Comparison of ENCODE assay signal across 16 cellular contexts in the genomic region with DNA sequence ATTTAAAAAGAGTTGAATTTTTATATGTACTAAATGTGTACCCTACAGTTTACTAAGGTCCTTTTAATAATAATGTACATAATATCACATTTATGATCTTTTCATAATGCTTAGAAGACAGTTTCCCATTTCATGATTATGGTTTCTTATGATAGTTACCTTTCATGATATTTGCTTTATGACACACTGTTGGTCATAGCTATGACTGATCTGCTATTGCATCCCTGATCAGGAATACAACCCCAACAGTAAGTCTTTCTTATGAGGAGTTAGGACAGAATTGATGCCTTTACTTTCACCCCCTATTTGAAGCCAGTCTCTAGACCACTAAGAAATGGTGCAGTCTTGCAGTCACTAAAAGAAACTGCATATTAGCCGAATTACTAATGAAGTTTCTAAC. TPM values are rescaled to one million over a fixed set of nuclear protein-coding genes. Genes with fewer than 3 reads are reported as not detected.
"Had no signal": no experiment of that assay in that cellular context is flagged by ENCODE, and none has a peak within 500 bp of the region (broad histone marks: within the 10 kb centered on the region; RNA-seq: fewer than 3 reads in every experiment).

No MANE protein-coding gene starts in this region.

- H3K27me3 ChIP-seq: heart right ventricle, tibial nerve had no signal

- H3K4me1 ChIP-seq: heart right ventricle, left ventricle myocardium inferior, tibial nerve had no signal

- H3K9me3 Mint-ChIP-seq: activated CD4-positive, alpha-beta T cell treated with anti-CD3 and anti-CD28 coated beads, Interleukin-2, amount 10 ng/mL, durations not matched to agents 7 days and 5 days; activated naive CD4-positive, alpha-beta T cell treated with anti-CD3 and anti-CD28 coated beads, Interleukin-2, amount 10 ng/mL, durations not matched to agents 7 days and 5 days; activated naive CD8-positive, alpha-beta T cell treated with anti-CD3 and anti-CD28 coated beads, Interleukin-2, amount 50 U/mL, for 24 hours; activated T-cell treated with anti-CD3 and anti-CD28 coated beads, Interleukin-2, amount 50 U/mL, for 4 hours had no signal

- H3K9me3 ChIP-seq: tibial nerve had no signal

- ATAC-seq: activated CD4-positive, CD25-positive, alpha-beta regulatory T cell treated with anti-CD3 and anti-CD28 coated beads, Interleukin-2, amount 50 U/mL, for 24 hours; activated CD8-positive, alpha-beta T cell treated with anti-CD3 and anti-CD28 coated beads, Interleukin-2, amount 10 ng/mL, durations not matched to agents 7 days and 5 days; activated naive CD8-positive, alpha-beta T cell treated with anti-CD3 and anti-CD28 coated beads, Interleukin-2, amount 50 U/mL, for 24 hours; activated T-cell treated with anti-CD3 and anti-CD28 coated beads, Interleukin-2, amount 50 U/mL, for 4 hours; heart right ventricle had no signal

- H3K36me3 Mint-ChIP-seq: activated naive CD4-positive, alpha-beta T cell treated with anti-CD3 and anti-CD28 coated beads, Interleukin-2, amount 10 ng/mL, durations not matched to agents 7 days and 5 days had no signal

- H3K4me1 Mint-ChIP-seq: activated CD4-positive, alpha-beta T cell treated with anti-CD3 and anti-CD28 coated beads, Interleukin-2, amount 10 ng/mL, durations not matched to agents 7 days and 5 days; activated naive CD4-positive, alpha-beta T cell treated with anti-CD3 and anti-CD28 coated beads, Interleukin-2, amount 10 ng/mL, durations not matched to agents 7 days and 5 days; activated naive CD8-positive, alpha-beta T cell treated with anti-CD3 and anti-CD28 coated beads, Interleukin-2, amount 50 U/mL, for 24 hours had no signal

- H3K27ac Mint-ChIP-seq: activated CD4-positive, alpha-beta T cell treated with anti-CD3 and anti-CD28 coated beads, Interleukin-2, amount 10 ng/mL, durations not matched to agents 7 days and 5 days; activated CD8-positive, alpha-beta T cell treated with anti-CD3 and anti-CD28 coated beads, Interleukin-2, amount 10 ng/mL, durations not matched to agents 7 days and 5 days; activated naive CD4-positive, alpha-beta T cell treated with anti-CD3 and anti-CD28 coated beads, Interleukin-2, amount 10 ng/mL, durations not matched to agents 7 days and 5 days; activated naive CD8-positive, alpha-beta T cell treated with anti-CD3 and anti-CD28 coated beads, Interleukin-2, amount 50 U/mL, for 24 hours had no signal

- H3K4me3 ChIP-seq: heart right ventricle, left ventricle myocardium inferior, tibial nerve had no signal

- H3K4me3 Mint-ChIP-seq: activated CD4-positive, alpha-beta T cell treated with anti-CD3 and anti-CD28 coated beads, Interleukin-2, amount 10 ng/mL, durations not matched to agents 7 days and 5 days; activated CD8-positive, alpha-beta T cell treated with anti-CD3 and anti-CD28 coated beads, Interleukin-2, amount 10 ng/mL, durations not matched to agents 7 days and 5 days; activated naive CD4-positive, alpha-beta T cell treated with anti-CD3 and anti-CD28 coated beads, Interleukin-2, amount 10 ng/mL, durations not matched to agents 7 days and 5 days; activated naive CD8-positive, alpha-beta T cell treated with anti-CD3 and anti-CD28 coated beads, Interleukin-2, amount 50 U/mL, for 24 hours; activated T-cell treated with anti-CD3 and anti-CD28 coated beads, Interleukin-2, amount 50 U/mL, for 4 hours had no signal

- DNase-seq: activated CD4-positive, alpha-beta T cell treated with anti-CD3 and anti-CD28 coated beads, Interleukin-2, amount 10 ng/mL, durations not matched to agents 7 days and 5 days; activated CD8-positive, alpha-beta T cell treated with anti-CD3 and anti-CD28 coated beads, Interleukin-2, amount 10 ng/mL, durations not matched to agents 7 days and 5 days; activated naive CD4-positive, alpha-beta T cell treated with anti-CD3 and anti-CD28 coated beads, Interleukin-2, amount 10 ng/mL, durations not matched to agents 7 days and 5 days; activated naive CD8-positive, alpha-beta T cell treated with anti-CD3 and anti-CD28 coated beads, Interleukin-2, amount 50 U/mL, for 24 hours; activated T-cell treated with anti-CD3 and anti-CD28 coated beads, Interleukin-2, amount 50 U/mL, for 4 hours; anterior cingulate cortex; effector CD4-positive, alpha-beta T cell; heart right ventricle; left ventricle myocardium inferior; occipital lobe; stimulated activated CD4-positive, alpha-beta T cell treated with anti-CD3 and anti-CD28 coated beads, Interleukin-12 subunit alpha, Interleukin-12 subunit beta, amount 100 ng/mL, for 4 hours; stimulated activated CD4-positive, alpha-beta T cell treated with anti-CD3 and anti-CD28 coated beads, Interleukin-1b, Interleukin-23, amount 100 ng/mL, for 48 hours; stimulated activated naive CD4-positive, alpha-beta T cell treated with Interleukin-2 at 50 U/mL for 16 hours; T1000 had no signal

- H3K27ac ChIP-seq: heart right ventricle, left ventricle myocardium inferior, tibial nerve had no signal

- H3K27me3 Mint-ChIP-seq: activated CD4-positive, alpha-beta T cell treated with anti-CD3 and anti-CD28 coated beads, Interleukin-2, amount 10 ng/mL, durations not matched to agents 7 days and 5 days; activated naive CD4-positive, alpha-beta T cell treated with anti-CD3 and anti-CD28 coated beads, Interleukin-2, amount 10 ng/mL, durations not matched to agents 7 days and 5 days; activated naive CD8-positive, alpha-beta T cell treated with anti-CD3 and anti-CD28 coated beads, Interleukin-2, amount 50 U/mL, for 24 hours had no signal

RNA-seq across cellular contexts. Expression of a gene that starts 31.0 kb away (rescaled TPM):
- total RNA-seq: activated CD8-positive, alpha-beta T cell treated with anti-CD3 and anti-CD28 coated beads, Interleukin-2, amount 10 ng/mL, durations not matched to agents 7 days and 5 days had no signal
